Comparison of ENCODE assay signal across 19 cellular contexts in genomic region chr9:133705576-133705975, GRCh38. TPM values are rescaled to one million over a fixed set of nuclear protein-coding genes. Genes with fewer than 3 reads are reported as not detected.
A peak's percentile ranks its signal among the peaks of the same experiment; 100 is the strongest.
DNase-seq lines count a peak whose midpoint lies in the region; ATAC-seq and TF ChIP-seq lines count a peak whose summit lies in the region.
"Had no signal": no experiment of that assay in that cellular context is flagged by ENCODE, and none has a peak within 500 bp of the region (broad histone marks: within the 10 kb centered on the region; RNA-seq: fewer than 3 reads in every experiment).

No MANE protein-coding gene starts in this region.

- ATAC-seq in GM21619 (IDR thresholded peaks at IDR 0.05; ENCODE audit: unreplicated experiment) = no peak
- ATAC-seq: HepG2 had no signal

- 85 to 95% methylated on average over 10 of the region's 10 CpGs for WGBS in testis, 2 donors

- H4K20me1 ChIP-seq in BLaER1 = no peaks in the 10 kb centered on the region; the same call in 1 of the 2 replicates

- no peaks in the 10 kb centered on the region for H3K9me3 Mint-ChIP-seq in CD4-positive, alpha-beta memory T cell
- H3K9me3 Mint-ChIP-seq in glutamatergic neuron (ENCODE audit: unreplicated experiment) = peaks cover 6% of the 10 kb centered on the region
- H3K9me3 Mint-ChIP-seq: H9 had no signal

- peak overlapping the region; percentile 97 for H3K4me2 ChIP-seq in BLaER1

- no peak overlapping the region for H3K9ac ChIP-seq in BLaER1

- H3K27ac ChIP-seq in BLaER1 (no peak overlapping the region), testis (no peak overlapping the region)
- no peak overlapping the region for H3K27ac ChIP-seq in CD4-positive, alpha-beta memory T cell (ENCODE audit: low read depth, low read length)

- no peaks in the 10 kb centered on the region for H3K9me3 ChIP-seq in BLaER1
- H3K9me3 ChIP-seq in CD4-positive, alpha-beta memory T cell (ENCODE audit: control insufficient read depth in 1 of 2, low read length in 2 of 2) = no peaks in the 10 kb centered on the region
- H3K9me3 ChIP-seq in testis = no peaks in the 10 kb centered on the region
- H3K9me3 ChIP-seq: MG63 had no signal

- no peaks in the 10 kb centered on the region for H3K27me3 Mint-ChIP-seq in CD4-positive, alpha-beta memory T cell
- H3K27me3 Mint-ChIP-seq in glutamatergic neuron (ENCODE audit: unreplicated experiment) = peaks cover 6% of the 10 kb centered on the region

- H3K36me3 ChIP-seq in BLaER1 (no peaks in the 10 kb centered on the region), testis (ENCODE audit: low read depth, missing control alignments) (no peaks in the 10 kb centered on the region)
- H3K36me3 ChIP-seq in CD4-positive, alpha-beta memory T cell (ENCODE audit: insufficient read depth, low read length) = no peaks in the 10 kb centered on the region
- H3K36me3 ChIP-seq: MG63 had no signal

- TF ChIP-seq CTCF in glutamatergic neuron (IDR thresholded peaks at IDR 0.05; ENCODE audit: partially characterized antibody, unreplicated experiment) (no peak), testis (IDR thresholded peaks at IDR 0.05) (no peak)

- peaks cover 26 to 57% (median 40%) of the 10 kb centered on the region in 4 donors for H3K4me1 Mint-ChIP-seq in CD4-positive, alpha-beta memory T cell
- H3K4me1 Mint-ChIP-seq in glutamatergic neuron (ENCODE audit: low read depth, unreplicated experiment) = peaks cover 22% of the 10 kb centered on the region

- no peak for DNase-seq in CD4-positive, alpha-beta memory T cell
- DNase-seq in NCI-H524 (lab: John Stamatoyannopoulos, UW) = peak; percentile 92 to 98
- peak; percentile 10 for DNase-seq in glutamatergic neuron
- no peak for DNase-seq in testis
- DNase-seq in iPS-NIHi11 (ENCODE audit: low spot score) = no peak
- DNase-seq in midbrain (lab: John Stamatoyannopoulos, UW) = no peak
- DNase-seq: AML-193, DMS153, EL, H9, MG63, NCI-H1105, NCI-H1930, NCI-H2227 treated with DMSO at 0.1 percent for 48 hours, NCI-H526 treated with DMSO at 0.1 percent for 48 hours, SHP77 had no signal

- POLR2A ChIA-PET in CD4-positive, alpha-beta memory T cell (lab: Charles Lee; ENCODE audit: partially characterized antibody) = interaction anchor here (1.1 kb wide), 1 partner anchor 22 kb away, joined by 3 read pairs; no protein-coding TSS in a partner anchor

- TF ChIP-seq POLR2A in testis (IDR thresholded peaks at IDR 0.05) = no peak

- peak overlapping the region; percentile 13 to 79 (median 50) for H3K27ac Mint-ChIP-seq in CD4-positive, alpha-beta memory T cell
- H3K27ac Mint-ChIP-seq in glutamatergic neuron (ENCODE audit: unreplicated experiment) = peak overlapping the region; percentile 18
- H3K27ac Mint-ChIP-seq: H9 had no signal

- intact Hi-C loops in CD4-positive, alpha-beta memory T cell (cut with micrococcal nuclease) = no loop called here
- intact Hi-C loops in testis (cut with DNase I; ENCODE audit: low total_unique reads) = no loop called here

- H3K4me3 Mint-ChIP-seq in CD4-positive, alpha-beta memory T cell = no peak overlapping the region
- H3K4me3 Mint-ChIP-seq in glutamatergic neuron (ENCODE audit: unreplicated experiment) = no peak overlapping the region
- H3K4me3 Mint-ChIP-seq: H9 had no signal

- no peak overlapping the region for H3K4me3 ChIP-seq in BLaER1
- H3K4me3 ChIP-seq in CD4-positive, alpha-beta memory T cell (ENCODE audit: low read length in 2 of 2) = no peak overlapping the region
- H3K4me3 ChIP-seq in testis = no peak overlapping the region
- H3K4me3 ChIP-seq: MG63 had no signal

- H3K27me3 ChIP-seq in BLaER1 = no peaks in the 10 kb centered on the region
- no peaks in the 10 kb centered on the region for H3K27me3 ChIP-seq in CD4-positive, alpha-beta memory T cell (ENCODE audit: insufficient read depth, low read length)
- H3K27me3 ChIP-seq in testis = no peaks in the 10 kb centered on the region
- H3K27me3 ChIP-seq: MG63 had no signal

- CTCF ChIA-PET in CD4-positive, alpha-beta memory T cell (lab: Charles Lee; ENCODE audit: partially characterized antibody) = no interaction called here

- peaks cover 0 to 2% of the 10 kb centered on the region in 2 donors for H3K36me3 Mint-ChIP-seq in CD4-positive, alpha-beta memory T cell
- H3K36me3 Mint-ChIP-seq in glutamatergic neuron (ENCODE audit: unreplicated experiment) = no peaks in the 10 kb centered on the region

- H3K4me1 ChIP-seq in BLaER1 (peaks cover 100% of the 10 kb centered on the region), testis (peaks cover 17% of the 10 kb centered on the region)
- peaks cover 53% of the 10 kb centered on the region for H3K4me1 ChIP-seq in CD4-positive, alpha-beta memory T cell (ENCODE audit: insufficient read depth, low read length)

RNA-seq across cellular contexts. Expression of gene SARDH, which starts 32.6 kb away (rescaled TPM):
- total RNA-seq in CD4-positive, alpha-beta memory T cell = 10 to 100 TPM; 18.6 to 19.3 TPM
- polyA plus RNA-seq in CD4-positive, alpha-beta memory T cell = 1 to 10 TPM; 2.5 to 4.1 TPM
- total RNA-seq in glutamatergic neuron (ENCODE audit: unreplicated experiment) = 2.0 TPM
- 1 to 10 TPM; 5.1 to 7.2 TPM for total RNA-seq in testis
- 2.6 TPM for polyA plus RNA-seq in testis (ENCODE audit: insufficient read depth, low read depth, low replicate concordance)

Comparison
In these comparisons a context has a peak if more than half of its experiments do, and no peak if none do; other contexts are left out.
1. DNase-seq: peak in NCI-H524 (2 of 2) and glutamatergic neuron (single experiment); none in CD4-positive, alpha-beta memory T cell (0 of 5), testis (single experiment), iPS-NIHi11 (single experiment) and midbrain (single experiment).